ENCODE assay signal across 36 cellular contexts in the genomic region with DNA sequence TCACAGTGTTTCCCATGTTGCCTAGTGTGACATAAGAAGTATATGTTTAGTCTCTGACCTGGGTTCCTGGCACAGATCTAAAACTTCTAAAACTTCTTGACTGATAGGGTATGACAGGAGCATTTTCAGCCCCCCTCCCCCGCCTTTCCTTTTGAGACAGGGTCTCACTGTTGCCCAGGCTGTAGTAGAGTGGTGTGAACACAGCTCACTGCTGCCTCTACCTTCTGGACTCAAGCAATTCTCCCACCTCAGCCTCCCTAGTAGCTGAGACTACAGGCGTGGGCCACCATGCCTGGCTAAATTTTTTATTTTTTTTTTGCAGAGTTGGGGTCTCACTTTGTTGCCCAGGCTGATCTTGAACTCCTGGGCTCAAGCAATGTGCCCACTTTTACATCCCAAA.
"Had no signal": no experiment of that assay in that cellular context is flagged by ENCODE, and none has a peak within 500 bp of the region (broad histone marks: within the 10 kb centered on the region; RNA-seq: fewer than 3 reads in every experiment).

No MANE protein-coding gene starts in this region.

- DNase-seq: activated CD4-positive, alpha-beta memory T cell treated with anti-CD3 and anti-CD28 coated beads for 36 hours; activated CD4-positive, alpha-beta T cell treated with anti-CD3 and anti-CD28 coated beads for 36 hours; activated CD4-positive, alpha-beta T cell treated with anti-CD3 and anti-CD28 coated beads, Interleukin-2, amount 10 ng/mL, durations not matched to agents 24 days and 14 days; activated CD4-positive, CD25-positive, alpha-beta regulatory T cell; activated CD4-positive, CD25-positive, alpha-beta regulatory T cell treated with anti-CD3 and anti-CD28 coated beads, Interleukin-2, amount 50 U/mL, for 72 hours; activated CD8-positive, alpha-beta memory T cell treated with anti-CD3 and anti-CD28 coated beads, Interleukin-2, amount 10 ng/mL, durations not matched to agents 7 days and 5 days; activated CD8-positive, alpha-beta memory T cell treated with anti-CD3 and anti-CD28 coated beads, Interleukin-2, amount 50 U/mL, for 4 hours; activated CD8-positive, alpha-beta T cell treated with anti-CD3 and anti-CD28 coated beads, Interleukin-2, amount 10 ng/mL, durations not matched to agents 7 days and 5 days; activated effector memory CD4-positive, alpha-beta T cell treated with Interleukin-2 at 50 U/mL for 16 hours; activated gamma-delta T cell treated with Interleukin-2 at 50 U/mL for 16 hours; activated naive CD4-positive, alpha-beta T cell treated with anti-CD3 and anti-CD28 coated beads, Interleukin-2, amount 50 U/mL, for 16 hours; activated naive CD4-positive, alpha-beta T cell treated with Interleukin-2 at 50 U/mL for 16 hours; activated T-cell treated with anti-CD3 and anti-CD28 coated beads, Interleukin-2, amount 50 U/mL, for 1 hour; activated T-cell treated with anti-CD3 and anti-CD28 coated beads, Interleukin-2, amount 50 U/mL, for 48 hours; amniotic stem cell; anterior cingulate cortex; brain microvascular endothelial cell; dorsolateral prefrontal cortex; effector memory CD4-positive, alpha-beta T cell; esophagus squamous epithelium; foreskin melanocyte; heart right ventricle; T1000; WERI-Rb-1 had no signal

- H3K9me3 ChIP-seq: esophagus squamous epithelium, gastroesophageal sphincter, heart right ventricle had no signal

- H3K27ac Mint-ChIP-seq: activated CD4-positive, alpha-beta memory T cell treated with anti-CD3 and anti-CD28 coated beads for 36 hours; activated CD4-positive, alpha-beta T cell treated with anti-CD3 and anti-CD28 coated beads for 36 hours; activated CD4-positive, alpha-beta T cell treated with anti-CD3 and anti-CD28 coated beads, Interleukin-2, amount 10 ng/mL, durations not matched to agents 24 days and 14 days; activated CD8-positive, alpha-beta memory T cell treated with anti-CD3 and anti-CD28 coated beads, Interleukin-2, amount 10 ng/mL, durations not matched to agents 7 days and 5 days; activated CD8-positive, alpha-beta T cell treated with anti-CD3 and anti-CD28 coated beads, Interleukin-2, amount 10 ng/mL, durations not matched to agents 7 days and 5 days; activated naive CD8-positive, alpha-beta T cell; dendritic cell treated with granulocyte-macrophage colony-stimulating factor and Interleukin-4, amounts not matched to agents 40 ng/mL and 50 ng/mL, for 4 days; T-helper 1 cell treated with Interleukin-12 subunit alpha and Interleukin-12 subunit beta and Interleukin-4 antibody, amounts not matched to agents 30 μg/mL and 1 μg/mL, for 36 hours; T-helper 2 cell treated with Interferon-gamma antibody and Interleukin-4, amounts not matched to agents 5 μg/mL and 100 μg/mL, for 36 hours had no signal

- FAIRE-seq: astrocyte, bronchial epithelial cell, endometrium, endothelial cell of umbilical vein had no signal

- H3K4me1 ChIP-seq: esophagus squamous epithelium, heart right ventricle had no signal

- H3K27me3 Mint-ChIP-seq: activated CD4-positive, alpha-beta memory T cell treated with anti-CD3 and anti-CD28 coated beads for 36 hours; activated CD4-positive, alpha-beta T cell treated with anti-CD3 and anti-CD28 coated beads for 36 hours; activated CD4-positive, alpha-beta T cell treated with anti-CD3 and anti-CD28 coated beads, Interleukin-2, amount 10 ng/mL, durations not matched to agents 24 days and 14 days; activated CD8-positive, alpha-beta memory T cell treated with anti-CD3 and anti-CD28 coated beads, Interleukin-2, amount 10 ng/mL, durations not matched to agents 7 days and 5 days; activated naive CD8-positive, alpha-beta T cell; central memory CD8-positive, alpha-beta T cell; dendritic cell treated with granulocyte-macrophage colony-stimulating factor and Interleukin-4, amounts not matched to agents 40 ng/mL and 50 ng/mL, for 4 days had no signal

- ATAC-seq: activated CD4-positive, alpha-beta T cell treated with anti-CD3 and anti-CD28 coated beads for 36 hours; activated CD8-positive, alpha-beta memory T cell treated with anti-CD3 and anti-CD28 coated beads, Interleukin-2, amount 10 ng/mL, durations not matched to agents 7 days and 5 days; activated CD8-positive, alpha-beta T cell treated with anti-CD3 and anti-CD28 coated beads, Interleukin-2, amount 10 ng/mL, durations not matched to agents 7 days and 5 days; gastroesophageal sphincter; heart right ventricle had no signal

- H3K27ac ChIP-seq: brain microvascular endothelial cell, coronary artery, dorsolateral prefrontal cortex, epithelial cell of prostate, esophagus squamous epithelium, gastroesophageal sphincter, heart right ventricle, WERI-Rb-1 had no signal

- H3K4me3 ChIP-seq: coronary artery, dorsolateral prefrontal cortex, esophagus squamous epithelium, gastroesophageal sphincter, heart right ventricle had no signal

- H3K9me3 Mint-ChIP-seq: activated CD4-positive, alpha-beta memory T cell treated with anti-CD3 and anti-CD28 coated beads for 36 hours; central memory CD8-positive, alpha-beta T cell; dendritic cell treated with granulocyte-macrophage colony-stimulating factor and Interleukin-4, amounts not matched to agents 40 ng/mL and 50 ng/mL, for 4 days; T-helper 1 cell treated with Interleukin-12 subunit alpha and Interleukin-12 subunit beta and Interleukin-4 antibody, amounts not matched to agents 30 μg/mL and 1 μg/mL, for 36 hours; T-helper 2 cell treated with Interferon-gamma antibody and Interleukin-4, amounts not matched to agents 5 μg/mL and 100 μg/mL, for 36 hours had no signal

- H3K27me3 ChIP-seq: brain microvascular endothelial cell, dorsolateral prefrontal cortex, esophagus squamous epithelium, gastroesophageal sphincter, heart right ventricle had no signal

- H3K4me3 Mint-ChIP-seq: activated CD4-positive, alpha-beta memory T cell treated with anti-CD3 and anti-CD28 coated beads for 36 hours; activated CD4-positive, alpha-beta T cell treated with anti-CD3 and anti-CD28 coated beads for 36 hours; activated CD4-positive, alpha-beta T cell treated with anti-CD3 and anti-CD28 coated beads, Interleukin-2, amount 10 ng/mL, durations not matched to agents 24 days and 14 days; activated CD8-positive, alpha-beta memory T cell treated with anti-CD3 and anti-CD28 coated beads, Interleukin-2, amount 10 ng/mL, durations not matched to agents 7 days and 5 days; activated CD8-positive, alpha-beta T cell treated with anti-CD3 and anti-CD28 coated beads, Interleukin-2, amount 10 ng/mL, durations not matched to agents 7 days and 5 days; activated naive CD8-positive, alpha-beta T cell; central memory CD8-positive, alpha-beta T cell; dendritic cell treated with granulocyte-macrophage colony-stimulating factor and Interleukin-4, amounts not matched to agents 40 ng/mL and 50 ng/mL, for 4 days; T-helper 1 cell treated with Interleukin-12 subunit alpha and Interleukin-12 subunit beta and Interleukin-4 antibody, amounts not matched to agents 30 μg/mL and 1 μg/mL, for 36 hours; T-helper 2 cell treated with Interferon-gamma antibody and Interleukin-4, amounts not matched to agents 5 μg/mL and 100 μg/mL, for 36 hours had no signal
